21 cellular contexts compared by ENCODE assay signal in the genomic region with DNA sequence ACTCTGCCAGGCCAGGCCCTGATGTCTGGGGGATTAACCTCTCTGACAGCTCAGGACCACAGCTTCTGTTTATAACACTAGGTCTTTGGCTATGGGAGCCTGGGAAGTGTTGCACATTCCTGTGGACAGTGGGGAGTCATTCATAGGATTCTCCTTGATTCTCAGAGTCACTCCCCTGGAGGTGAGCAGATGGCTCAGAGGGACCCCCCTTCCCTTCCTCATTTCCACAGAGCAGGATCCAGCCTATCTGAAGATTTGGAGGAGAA.
DNase-seq lines count a peak whose midpoint lies in the region; ATAC-seq and TF ChIP-seq lines count a peak whose summit lies in the region.
"Had no signal": no experiment of that assay in that cellular context is flagged by ENCODE, and none has a peak within 500 bp of the region (broad histone marks: within the 10 kb centered on the region; RNA-seq: fewer than 3 reads in every experiment).

No MANE protein-coding gene starts in this region.

- H3K9ac ChIP-seq in endodermal cell (ENCODE audit: extremely low read depth, low read length, poor library complexity, severe bottlenecking) (no peak overlapping the region), neuronal stem cell (ENCODE audit: low read depth, low read length, poor library complexity) (no peak overlapping the region)

- no peak overlapping the region for H3K23ac ChIP-seq in neuronal stem cell (ENCODE audit: low read depth, low read length, poor library complexity)

- H2BK15ac ChIP-seq in neuronal stem cell (ENCODE audit: low read length), result no peak overlapping the region

- no peak overlapping the region for H3K4me3 ChIP-seq in endodermal cell (ENCODE audit: low read length)
- H3K4me3 ChIP-seq in neuronal stem cell (ENCODE audit: low read length in 2 of 2), result no peak overlapping the region
- H3K4me3 ChIP-seq: hepatocyte, upper lobe of left lung had no signal

- H3K27me3 ChIP-seq in endodermal cell (ENCODE audit: control insufficient read depth, insufficient read depth, low read length, poor library complexity, severe bottlenecking) (no peaks in the 10 kb centered on the region), neuronal stem cell (ENCODE audit: control insufficient read depth in 3 of 3, insufficient read depth in 3 of 3, low read depth in 1 of 3, low read length in 3 of 3) (peaks cover 0 to 7% (median 0%) of the 10 kb centered on the region in 3 experiments)
- H3K27me3 ChIP-seq: upper lobe of left lung had no signal

- no peak overlapping the region for H2BK120ac ChIP-seq in neuronal stem cell (ENCODE audit: low read depth, low read length)

- peaks cover 45% of the 10 kb centered on the region for H3K4me1 Mint-ChIP-seq in endodermal cell
- H3K4me1 Mint-ChIP-seq in activated T-cell treated with anti-CD3 and anti-CD28 coated beads, Interleukin-2, amount 50 U/mL, for 72 hours (ENCODE audit: low read depth), result no peaks in the 10 kb centered on the region

- no peak for ATAC-seq in activated T-cell treated with anti-CD3 and anti-CD28 coated beads, Interleukin-2, amount 50 U/mL, for 72 hours (replicated peaks in 1 of 2)
- no peak for ATAC-seq in HG02884 (IDR thresholded peaks at IDR 0.05; ENCODE audit: unreplicated experiment)
- ATAC-seq: left ventricle myocardium superior had no signal

- no peaks in the 10 kb centered on the region for H3K79me1 ChIP-seq in neuronal stem cell (ENCODE audit: low read depth, low read length)

- H3K27ac ChIP-seq in endodermal cell (ENCODE audit: low read depth, low read length), result peak overlapping the region; percentile 55
- peak overlapping the region; percentile 71 for H3K27ac ChIP-seq in neuronal stem cell (replicated peaks; ENCODE audit: low read length)
- H3K27ac ChIP-seq: hepatocyte, upper lobe of left lung had no signal

- DNase-seq in EH (ENCODE audit: low read depth) (peak; percentile 64), RPMI7951 (ENCODE audit: low read depth) (peak; percentile 49), endodermal cell (no peak), neuronal stem cell (ENCODE audit: low spot score) (no peak), NCI-H748 treated with DMSO at 0.1 percent for 48 hours (lab: John Stamatoyannopoulos, UW) (no peak), NCI-H526 (lab: John Stamatoyannopoulos, UW) (no peak)
- DNase-seq in activated T-cell treated with anti-CD3 and anti-CD28 coated beads, Interleukin-2, amount 50 U/mL, for 72 hours, result no peak
- DNase-seq: activated CD4-positive, alpha-beta T cell treated with anti-CD3 and anti-CD28 coated beads for 1 hour; activated CD8-positive, alpha-beta memory T cell treated with anti-CD3 and anti-CD28 coated beads for 24 hours; activated naive CD4-positive, alpha-beta T cell; activated T-cell treated with anti-CD3 and anti-CD28 coated beads, Interleukin-2, amount 50 U/mL, for 24 hours; GDM1; NCI-H146; NCI-H524 treated with DMSO at 0.1 percent for 48 hours; stimulated activated CD4-positive, alpha-beta T cell treated with anti-CD3 and anti-CD28 coated beads, Interleukin-15, amount 100 ng/mL, for 24 hours; stimulated activated CD8-positive, alpha-beta memory T cell treated with anti-CD3 and anti-CD28 coated beads, Interleukin-4, amount 100 ng/mL, for 48 hours; SW 1271; upper lobe of left lung had no signal

- H3K9me3 ChIP-seq in endodermal cell (ENCODE audit: control insufficient read depth, low read length) (no peaks in the 10 kb centered on the region), neuronal stem cell (replicated peaks in 1 of 2; ENCODE audit: control insufficient read depth in 2 of 2, insufficient read depth in 1 of 2, low read depth in 1 of 2, low read length in 2 of 2) (no peaks in the 10 kb centered on the region)
- H3K9me3 ChIP-seq: upper lobe of left lung had no signal

- no peak overlapping the region for H2BK5ac ChIP-seq in neuronal stem cell (ENCODE audit: low read length)

- no peak for TF ChIP-seq CTCF in endodermal cell (conservative IDR thresholded peaks at IDR 0.05)

- no peak overlapping the region for H3K4me2 ChIP-seq in neuronal stem cell (ENCODE audit: insufficient read depth, low read length, poor library complexity, severe bottlenecking)
- H3K4me2 ChIP-seq: hepatocyte had no signal

- H2BK12ac ChIP-seq in neuronal stem cell (ENCODE audit: low read length), result no peak overlapping the region

- H3K9me3 Mint-ChIP-seq in endodermal cell, result no peaks in the 10 kb centered on the region
- H3K9me3 Mint-ChIP-seq in activated T-cell treated with anti-CD3 and anti-CD28 coated beads, Interleukin-2, amount 50 U/mL, for 72 hours, result no peaks in the 10 kb centered on the region
- H3K9me3 Mint-ChIP-seq: activated T-cell treated with anti-CD3 and anti-CD28 coated beads, Interleukin-2, amount 50 U/mL, for 24 hours had no signal

- H3K4me3 Mint-ChIP-seq in endodermal cell, result no peak overlapping the region
- H3K4me3 Mint-ChIP-seq in activated T-cell treated with anti-CD3 and anti-CD28 coated beads, Interleukin-2, amount 50 U/mL, for 72 hours, result no peak overlapping the region
- H3K4me3 Mint-ChIP-seq: activated T-cell treated with anti-CD3 and anti-CD28 coated beads, Interleukin-2, amount 50 U/mL, for 24 hours had no signal

- H3K27ac Mint-ChIP-seq in endodermal cell, result peak overlapping the region; percentile 23
- no peak overlapping the region for H3K27ac Mint-ChIP-seq in activated T-cell treated with anti-CD3 and anti-CD28 coated beads, Interleukin-2, amount 50 U/mL, for 72 hours
- H3K27ac Mint-ChIP-seq: activated T-cell treated with anti-CD3 and anti-CD28 coated beads, Interleukin-2, amount 50 U/mL, for 24 hours had no signal

- H4K91ac ChIP-seq in neuronal stem cell (ENCODE audit: low read depth, low read length, poor library complexity), result no peak overlapping the region

- no peak overlapping the region for H2AK5ac ChIP-seq in neuronal stem cell (ENCODE audit: low read depth, low read length)

- H3K14ac ChIP-seq in neuronal stem cell (ENCODE audit: low read length), result no peak overlapping the region

- H2AFZ ChIP-seq in neuronal stem cell (ENCODE audit: low read length), result peak overlapping the region; percentile 61
- H2AFZ ChIP-seq: hepatocyte had no signal

- H3K4ac ChIP-seq in neuronal stem cell (ENCODE audit: low read length), result no peak overlapping the region

- no peak overlapping the region for H4K8ac ChIP-seq in neuronal stem cell (ENCODE audit: low read depth, low read length)

- H3K36me3 Mint-ChIP-seq in endodermal cell (ENCODE audit: low read depth), result no peaks in the 10 kb centered on the region
- no peaks in the 10 kb centered on the region for H3K36me3 Mint-ChIP-seq in activated T-cell treated with anti-CD3 and anti-CD28 coated beads, Interleukin-2, amount 50 U/mL, for 72 hours (ENCODE audit: insufficient read depth in 2 of 2)

- peak overlapping the region; percentile 40 for H3K18ac ChIP-seq in neuronal stem cell (ENCODE audit: low read length)

- peaks cover 53% of the 10 kb centered on the region for H3K27me3 Mint-ChIP-seq in endodermal cell (ENCODE audit: insufficient read depth)
- H3K27me3 Mint-ChIP-seq in activated T-cell treated with anti-CD3 and anti-CD28 coated beads, Interleukin-2, amount 50 U/mL, for 72 hours (ENCODE audit: low read depth), result peaks cover 35% of the 10 kb centered on the region

- H3K4me1 ChIP-seq in endodermal cell (ENCODE audit: control insufficient read depth, insufficient read depth, low read length), result peaks cover 16% of the 10 kb centered on the region
- peaks cover 7 to 27% of the 10 kb centered on the region in 2 donors for H3K4me1 ChIP-seq in neuronal stem cell (ENCODE audit: control insufficient read depth in 2 of 2, insufficient read depth in 1 of 2, low read depth in 1 of 2, low read length in 2 of 2)
- H3K4me1 ChIP-seq: upper lobe of left lung had no signal

- H3K36me3 ChIP-seq in endodermal cell (ENCODE audit: control insufficient read depth, insufficient read depth, low read length), result no peaks in the 10 kb centered on the region
- H3K36me3 ChIP-seq in neuronal stem cell (replicated peaks in 1 of 2; ENCODE audit: control insufficient read depth in 2 of 2, insufficient read depth in 2 of 2, low read length in 2 of 2), result no peaks in the 10 kb centered on the region
- H3K36me3 ChIP-seq: upper lobe of left lung had no signal

Comparison
In these comparisons a context has a peak if more than half of its experiments do, and no peak if none do; other contexts are left out.
1. DNase-seq: peak in EH (single experiment) and RPMI7951 (single experiment); none in endodermal cell (single experiment), neuronal stem cell (single experiment), NCI-H748 treated with DMSO at 0.1 percent for 48 hours (single experiment), activated T-cell treated with anti-CD3 and anti-CD28 coated beads, Interleukin-2, amount 50 U/mL, for 72 hours (0 of 2) and NCI-H526 (0 of 2).